ENCODE assay signal across 25 cellular contexts in the genomic region with DNA sequence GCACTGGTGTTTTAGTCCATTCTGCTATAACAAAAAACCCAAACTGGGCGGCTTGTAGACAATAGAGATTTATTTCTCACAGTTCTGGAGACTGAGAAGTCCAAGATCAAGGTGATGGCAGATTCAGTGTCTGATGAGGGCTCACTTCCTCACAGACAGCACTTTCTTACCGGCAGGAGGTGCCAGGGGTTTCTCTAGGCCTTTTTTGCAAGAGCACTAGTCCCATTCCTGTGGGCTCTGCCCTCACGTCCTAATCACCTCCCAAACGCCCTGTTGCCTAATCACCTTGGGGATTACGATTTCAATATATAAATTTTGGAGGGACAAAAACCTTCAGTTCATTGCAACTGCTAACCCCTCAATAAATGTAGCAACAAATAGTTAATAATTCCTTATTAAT.
DNase-seq lines count a peak whose midpoint lies in the region; ATAC-seq, FAIRE-seq and TF ChIP-seq lines count a peak whose summit lies in the region.
"Had no signal": no experiment of that assay in that cellular context is flagged by ENCODE, and none has a peak within 500 bp of the region (broad histone marks: within the 10 kb centered on the region; RNA-seq: fewer than 3 reads in every experiment).

No MANE protein-coding gene starts in this region.

- no peaks in the 10 kb centered on the region for H3K36me3 ChIP-seq in ACC112 (ENCODE audit: insufficient read depth, low read length)
- no peaks in the 10 kb centered on the region for H3K36me3 ChIP-seq in GM12878 (ENCODE audit: control insufficient read depth in 2 of 2, insufficient read depth in 2 of 2, low read length in 1 of 2)
- H3K36me3 ChIP-seq: BE2C, Peyer's patch, sigmoid colon, uterus had no signal

- H3K27me3 ChIP-seq in ACC112 (ENCODE audit: insufficient read depth, low read length), result no peaks in the 10 kb centered on the region
- peaks cover 0 to 1% of the 10 kb centered on the region in 2 experiments; a peak in 1 of 4 replicates for H3K27me3 ChIP-seq in GM12878 (replicated peaks in 1 of 2; ENCODE audit: control insufficient read depth in 2 of 2, insufficient read depth in 2 of 2, low read length in 1 of 2)
- H3K27me3 ChIP-seq: BE2C, Peyer's patch, sigmoid colon, testis, uterus had no signal

- 10% methylated on average over 5 of the region's 5 CpGs for WGBS in GM12878 (ENCODE audit: insufficient coverage, insufficient replicate concordance, low lambda C conversion rate, missing lambda C conversion rate)

- intact Hi-C loops in GM12878 (cut with micrococcal nuclease; ENCODE audit: unreplicated experiment), result no loop called here
- intact Hi-C loops in activated T-helper 2 cell treated with anti-CD3 and anti-CD28 coated beads, Interferon-gamma antibody, Interleukin-2, Interleukin-4, amounts not matched to agents 10 μg/mL and 5 μg/mL and 100 μg/mL, durations not matched to agents 14 hours and 24 hours and 36 hours (cut with micrococcal nuclease), result no loop called here

- H3K4me3 Mint-ChIP-seq in activated T-helper 2 cell treated with anti-CD3 and anti-CD28 coated beads, Interferon-gamma antibody, Interleukin-2, Interleukin-4, amounts not matched to agents 10 μg/mL and 5 μg/mL and 100 μg/mL, durations not matched to agents 14 hours and 24 hours and 36 hours (ENCODE audit: low read depth), result no peak overlapping the region
- H3K4me3 Mint-ChIP-seq: activated CD4-positive, alpha-beta T cell treated with anti-CD3 and anti-CD28 coated beads, Interleukin-2, amount 10 ng/mL, durations not matched to agents 24 days and 14 days; activated naive CD4-positive, alpha-beta T cell treated with anti-CD3 and anti-CD28 coated beads for 36 hours had no signal

- SMC1A ChIA-PET in GM12878 (lab: Charles Lee; ENCODE audit: uncharacterized antibody, unreplicated experiment), result interaction anchor here (1.0 kb wide), 1 partner anchor 9 kb away, joined by 3 read pairs; no protein-coding TSS in a partner anchor

- TF ChIP-seq POLR2A in GM12878 (IDR thresholded peaks at IDR 0.05; ENCODE audit: low read depth, low read length), result no peak

- TF ChIP-seq RAD21 in GM12878 (IDR thresholded peaks at IDR 0.05; ENCODE audit: insufficient read depth, low read depth, low read length), result no peak

- peaks cover 2% of the 10 kb centered on the region for H3K27me3 Mint-ChIP-seq in activated T-helper 2 cell treated with anti-CD3 and anti-CD28 coated beads, Interferon-gamma antibody, Interleukin-2, Interleukin-4, amounts not matched to agents 10 μg/mL and 5 μg/mL and 100 μg/mL, durations not matched to agents 14 hours and 24 hours and 36 hours (ENCODE audit: low read depth)
- H3K27me3 Mint-ChIP-seq: activated CD4-positive, alpha-beta T cell treated with anti-CD3 and anti-CD28 coated beads, Interleukin-2, amount 10 ng/mL, durations not matched to agents 24 days and 14 days; progenitor cell of endocrine pancreas had no signal

- no peak for TF ChIP-seq EP300 in GM12878 (IDR thresholded peaks at IDR 0.05; ENCODE audit: borderline replicate concordance in 1 of 2, control insufficient read depth in 1 of 2, low read depth in 2 of 2, low read length in 2 of 2)

- peaks cover 5% of the 10 kb centered on the region for H3K4me1 Mint-ChIP-seq in activated T-helper 2 cell treated with anti-CD3 and anti-CD28 coated beads, Interferon-gamma antibody, Interleukin-2, Interleukin-4, amounts not matched to agents 10 μg/mL and 5 μg/mL and 100 μg/mL, durations not matched to agents 14 hours and 24 hours and 36 hours (ENCODE audit: low read depth)

- H3K27ac Mint-ChIP-seq in activated T-helper 2 cell treated with anti-CD3 and anti-CD28 coated beads, Interferon-gamma antibody, Interleukin-2, Interleukin-4, amounts not matched to agents 10 μg/mL and 5 μg/mL and 100 μg/mL, durations not matched to agents 14 hours and 24 hours and 36 hours, result no peak overlapping the region
- H3K27ac Mint-ChIP-seq: activated CD4-positive, alpha-beta T cell treated with anti-CD3 and anti-CD28 coated beads, Interleukin-2, amount 10 ng/mL, durations not matched to agents 24 days and 14 days; activated naive CD4-positive, alpha-beta T cell treated with anti-CD3 and anti-CD28 coated beads for 36 hours; progenitor cell of endocrine pancreas had no signal

- H3K4me2 ChIP-seq in GM12878 (ENCODE audit: control insufficient read depth, insufficient read depth), result no peak overlapping the region

- ATAC-seq in GM12878, result peak; percentile 34; the same call in 1 of the 3 replicates

- H3K36me3 Mint-ChIP-seq in activated T-helper 2 cell treated with anti-CD3 and anti-CD28 coated beads, Interferon-gamma antibody, Interleukin-2, Interleukin-4, amounts not matched to agents 10 μg/mL and 5 μg/mL and 100 μg/mL, durations not matched to agents 14 hours and 24 hours and 36 hours (ENCODE audit: low read depth), result no peaks in the 10 kb centered on the region

- POLR2A ChIA-PET in GM12878 (lab: Charles Lee), result no interaction called here

- H3K9me3 Mint-ChIP-seq in activated T-helper 2 cell treated with anti-CD3 and anti-CD28 coated beads, Interferon-gamma antibody, Interleukin-2, Interleukin-4, amounts not matched to agents 10 μg/mL and 5 μg/mL and 100 μg/mL, durations not matched to agents 14 hours and 24 hours and 36 hours, result no peaks in the 10 kb centered on the region
- H3K9me3 Mint-ChIP-seq: activated CD4-positive, alpha-beta T cell treated with anti-CD3 and anti-CD28 coated beads, Interleukin-2, amount 10 ng/mL, durations not matched to agents 24 days and 14 days; activated naive CD4-positive, alpha-beta T cell treated with anti-CD3 and anti-CD28 coated beads for 36 hours had no signal

- no peak overlapping the region for H3K27ac ChIP-seq in ACC112 (ENCODE audit: low read depth, low read length)
- no peak overlapping the region for H3K27ac ChIP-seq in GM12878 (ENCODE audit: control insufficient read depth, insufficient read depth)
- H3K27ac ChIP-seq: Peyer's patch, sigmoid colon, testis, uterus, VCaP had no signal

- DNase-seq in HFF-Myc (ENCODE audit: extremely low read depth, low read depth) (no peak), NOMO-1 treated with DMSO at 0.1 percent for 48 hours (lab: John Stamatoyannopoulos, UW; ENCODE audit: unreplicated experiment) (peak; percentile 10), GM12878 (ENCODE audit: low read depth, low spot score) (no peak), foreskin fibroblast (no peak), NCI-H1092 treated with DMSO at 0.1 percent for 48 hours (lab: John Stamatoyannopoulos, UW) (no peak), medulla oblongata (ENCODE audit: extremely low spot score) (no peak)
- DNase-seq in activated T-helper 2 cell treated with anti-CD3 and anti-CD28 coated beads, Interferon-gamma antibody, Interleukin-2, Interleukin-4, amounts not matched to agents 10 μg/mL and 5 μg/mL and 100 μg/mL, durations not matched to agents 14 hours and 24 hours and 36 hours (ENCODE audit: low spot score), result no peak
- DNase-seq: activated CD4-positive, alpha-beta T cell treated with anti-CD3 and anti-CD28 coated beads, Interleukin-2, amount 10 ng/mL, durations not matched to agents 24 days and 14 days; activated naive CD4-positive, alpha-beta T cell treated with anti-CD3 and anti-CD28 coated beads for 36 hours; activated T-cell treated with anti-CD3 and anti-CD28 coated beads, Interleukin-2, amount 50 U/mL, for 48 hours; amniotic stem cell; BE2C; DMS79; NCI-H1048; NCI-H187; Peyer's patch; sigmoid colon; stimulated activated naive CD4-positive, alpha-beta T cell treated with Interleukin-2 at 50 U/mL for 16 hours; testis; uterus had no signal

- no peaks in the 10 kb centered on the region for H3K9me3 ChIP-seq in GM12878 (replicated peaks; ENCODE audit: control insufficient read depth, insufficient read depth, low read length)
- H3K9me3 ChIP-seq: BE2C, Peyer's patch, sigmoid colon, testis, uterus had no signal

- no peaks in the 10 kb centered on the region for H4K20me1 ChIP-seq in GM12878 (ENCODE audit: control insufficient read depth, insufficient read depth)

- CTCF ChIA-PET in GM12878 (lab: Yijun Ruan, JAX), result no interaction called here

- H2AFZ ChIP-seq in ACC112 (ENCODE audit: low read length, unreplicated experiment), result peak overlapping the region; percentile 11
- H2AFZ ChIP-seq in GM12878 (ENCODE audit: control insufficient read depth, low read depth, low read length), result no peak overlapping the region

- no peak for FAIRE-seq in GM12878 (lab: Jason Lieb, UNC)
- FAIRE-seq: A204.1, bronchial epithelial cell had no signal

- BruUV-seq in GM12878 (replicated peaks; lab: Mats Ljungman, UMichigan), result no TSS peak

- in situ Hi-C loops in GM12878 (cut with MboI), result no loop called here

- TF ChIP-seq CTCF in HFF-Myc (IDR thresholded peaks at IDR 0.05; ENCODE audit: low read depth, low read length, missing control alignments) (peak; percentile 3), GM12878 (IDR thresholded peaks at IDR 0.05 in 2 of 3, conservative IDR thresholded peaks at IDR 0.05 in 1 of 3; ENCODE audit: control insufficient read depth in 2 of 3, extremely low read depth in 1 of 3, insufficient read depth in 1 of 3, low read depth in 3 of 3, low read length in 3 of 3) (peak in 1 of 3 experiments; percentile 21; a peak in 1 of 6 replicates), foreskin fibroblast (IDR thresholded peaks at IDR 0.05; ENCODE audit: low read depth, low read length) (no peak)

- H3K79me2 ChIP-seq in ACC112 (ENCODE audit: control insufficient read depth, insufficient read depth, low read length, unreplicated experiment) (no peaks in the 10 kb centered on the region), GM12878 (ENCODE audit: control insufficient read depth, insufficient read depth, low read length) (no peaks in the 10 kb centered on the region)

- H3K9ac ChIP-seq in GM12878 (ENCODE audit: control insufficient read depth, insufficient read depth, low read length), result no peak overlapping the region

- RAD21 ChIA-PET in GM12878 (lab: Charles Lee; ENCODE audit: unreplicated experiment), result no interaction called here

- no peak overlapping the region for H3K4me3 ChIP-seq in ACC112 (ENCODE audit: low read depth, low read length)
- H3K4me3 ChIP-seq in HFF-Myc (replicated peaks; ENCODE audit: low read depth, low read length), result no peak overlapping the region
- no peak overlapping the region for H3K4me3 ChIP-seq in GM12878
- H3K4me3 ChIP-seq in foreskin fibroblast (ENCODE audit: low read depth in 1 of 2, low read length in 2 of 2), result no peak overlapping the region
- H3K4me3 ChIP-seq: Peyer's patch, sigmoid colon, testis, uterus had no signal

- H3K4me1 ChIP-seq in ACC112 (ENCODE audit: control insufficient read depth, insufficient read depth, low read length, unreplicated experiment) (no peaks in the 10 kb centered on the region), GM12878 (ENCODE audit: control insufficient read depth, insufficient read depth, low read length) (no peaks in the 10 kb centered on the region)
- H3K4me1 ChIP-seq: BE2C, Peyer's patch, sigmoid colon, testis, uterus had no signal

TF ChIP-seq in GM12878, 131 proteins besides CTCF, POLR2A, EP300 and RAD21 (continues in another document):
- no peak for TF ChIP-seq MEF2B (IDR thresholded peaks at IDR 0.05; ENCODE audit: partially characterized antibody, poor library complexity, severe bottlenecking)
